Comparison of ENCODE assay signal across 10 cellular contexts in genomic region chr2:72827999-72828646, GRCh38. TPM values are rescaled to one million over a fixed set of nuclear protein-coding genes. Genes with fewer than 3 reads are reported as not detected.
DNase-seq lines count a peak whose midpoint lies in the region; ATAC-seq, FAIRE-seq and TF ChIP-seq lines count a peak whose summit lies in the region.
"Had no signal": no experiment of that assay in that cellular context is flagged by ENCODE, and none has a peak within 500 bp of the region (broad histone marks: within the 10 kb centered on the region; RNA-seq: fewer than 3 reads in every experiment).

No MANE protein-coding gene starts in this region.

- H3K9me3 Mint-ChIP-seq in HFFc6: no peaks in the 10 kb centered on the region
- no peaks in the 10 kb centered on the region for H3K9me3 Mint-ChIP-seq in astrocyte (ENCODE audit: unreplicated experiment)
- no peaks in the 10 kb centered on the region for H3K9me3 Mint-ChIP-seq in activated T-helper 2 cell treated with anti-CD3 and anti-CD28 coated beads, Interferon-gamma antibody, Interleukin-2, Interleukin-4, amounts not matched to agents 10 μg/mL and 5 μg/mL and 100 μg/mL, durations not matched to agents 14 hours and 24 hours and 36 hours
- no peaks in the 10 kb centered on the region for H3K9me3 Mint-ChIP-seq in activated T-helper 17 cell treated with anti-CD3 and anti-CD28 coated beads, Interleukin-2, amount 50 U/mL, for 72 hours

- H3K4me2 ChIP-seq in astrocyte (ENCODE audit: low read length): peak overlapping the region; percentile 68
- H3K4me2 ChIP-seq: BLaER1 treated with 17β-estradiol and CSF1 and Interleukin-3, amounts not matched to agents 10 nM and 100 nM had no signal

- H4K20me1 ChIP-seq in astrocyte (ENCODE audit: insufficient read depth, low read length): peaks cover 13% of the 10 kb centered on the region
- H4K20me1 ChIP-seq: BLaER1 treated with 17β-estradiol and CSF1 and Interleukin-3, amounts not matched to agents 10 nM and 100 nM had no signal

- no peaks in the 10 kb centered on the region for H3K9me3 ChIP-seq in astrocyte (ENCODE audit: insufficient read depth, low read depth, low read length)

- FAIRE-seq in astrocyte (lab: Jason Lieb, UNC) (no peak), GM19239 (lab: Jason Lieb, UNC) (no peak)

- intact Hi-C loops in activated T-helper 2 cell treated with anti-CD3 and anti-CD28 coated beads, Interferon-gamma antibody, Interleukin-2, Interleukin-4, amounts not matched to agents 10 μg/mL and 5 μg/mL and 100 μg/mL, durations not matched to agents 14 hours and 24 hours and 36 hours (cut with micrococcal nuclease): no loop called here

- TF ChIP-seq CTCF in HFFc6 (IDR thresholded peaks at IDR 0.05) (no peak), astrocyte (IDR thresholded peaks at IDR 0.05; ENCODE audit: insufficient read depth, low read depth, low read length) (no peak)

- H2AFZ ChIP-seq in ACC112 (ENCODE audit: low read length, unreplicated experiment): no peak overlapping the region
- H2AFZ ChIP-seq in astrocyte (ENCODE audit: low read depth, low read length): no peak overlapping the region

- H3K4me3 Mint-ChIP-seq in HFFc6 (peak overlapping the region; percentile 43), astrocyte (ENCODE audit: unreplicated experiment) (no peak overlapping the region)
- H3K4me3 Mint-ChIP-seq in activated T-helper 2 cell treated with anti-CD3 and anti-CD28 coated beads, Interferon-gamma antibody, Interleukin-2, Interleukin-4, amounts not matched to agents 10 μg/mL and 5 μg/mL and 100 μg/mL, durations not matched to agents 14 hours and 24 hours and 36 hours (ENCODE audit: low read depth): no peak overlapping the region
- no peak overlapping the region for H3K4me3 Mint-ChIP-seq in activated T-helper 17 cell treated with anti-CD3 and anti-CD28 coated beads, Interleukin-2, amount 50 U/mL, for 72 hours

- H3K27me3 Mint-ChIP-seq in HFFc6 (ENCODE audit: insufficient read depth) (peaks cover 4% of the 10 kb centered on the region), astrocyte (ENCODE audit: low read depth, unreplicated experiment) (no peaks in the 10 kb centered on the region)
- H3K27me3 Mint-ChIP-seq in activated T-helper 2 cell treated with anti-CD3 and anti-CD28 coated beads, Interferon-gamma antibody, Interleukin-2, Interleukin-4, amounts not matched to agents 10 μg/mL and 5 μg/mL and 100 μg/mL, durations not matched to agents 14 hours and 24 hours and 36 hours (ENCODE audit: low read depth): peaks cover 8% of the 10 kb centered on the region
- no peaks in the 10 kb centered on the region for H3K27me3 Mint-ChIP-seq in activated T-helper 17 cell treated with anti-CD3 and anti-CD28 coated beads, Interleukin-2, amount 50 U/mL, for 72 hours

- H3K4me1 ChIP-seq in ACC112 (ENCODE audit: control insufficient read depth, insufficient read depth, low read length, unreplicated experiment) (peaks cover 25% of the 10 kb centered on the region), astrocyte (ENCODE audit: insufficient read depth, low read length) (peaks cover 19% of the 10 kb centered on the region)

- H3K9ac ChIP-seq in astrocyte (ENCODE audit: low read length): no peak overlapping the region
- H3K9ac ChIP-seq: BLaER1 treated with 17β-estradiol and CSF1 and Interleukin-3, amounts not matched to agents 10 nM and 100 nM had no signal

- H3K27ac ChIP-seq in ACC112 (ENCODE audit: low read depth, low read length) (peak overlapping the region; percentile 28; the same call in 1 of the 2 replicates), astrocyte (ENCODE audit: low read depth, low read length) (peak overlapping the region; percentile 42)
- H3K27ac ChIP-seq: BLaER1 treated with 17β-estradiol and CSF1 and Interleukin-3, amounts not matched to agents 10 nM and 100 nM had no signal

- H3K36me3 Mint-ChIP-seq in HFFc6 (ENCODE audit: low read depth) (no peaks in the 10 kb centered on the region), astrocyte (ENCODE audit: low read depth, unreplicated experiment) (no peaks in the 10 kb centered on the region)
- H3K36me3 Mint-ChIP-seq in activated T-helper 2 cell treated with anti-CD3 and anti-CD28 coated beads, Interferon-gamma antibody, Interleukin-2, Interleukin-4, amounts not matched to agents 10 μg/mL and 5 μg/mL and 100 μg/mL, durations not matched to agents 14 hours and 24 hours and 36 hours (ENCODE audit: low read depth): no peaks in the 10 kb centered on the region
- H3K36me3 Mint-ChIP-seq in activated T-helper 17 cell treated with anti-CD3 and anti-CD28 coated beads, Interleukin-2, amount 50 U/mL, for 72 hours (ENCODE audit: low read depth): no peaks in the 10 kb centered on the region

- peak overlapping the region; percentile 73 for H3K27ac Mint-ChIP-seq in HFFc6
- peak overlapping the region; percentile 58 for H3K27ac Mint-ChIP-seq in astrocyte (ENCODE audit: unreplicated experiment)
- no peak overlapping the region for H3K27ac Mint-ChIP-seq in activated T-helper 2 cell treated with anti-CD3 and anti-CD28 coated beads, Interferon-gamma antibody, Interleukin-2, Interleukin-4, amounts not matched to agents 10 μg/mL and 5 μg/mL and 100 μg/mL, durations not matched to agents 14 hours and 24 hours and 36 hours
- H3K27ac Mint-ChIP-seq in activated T-helper 17 cell treated with anti-CD3 and anti-CD28 coated beads, Interleukin-2, amount 50 U/mL, for 72 hours: no peak overlapping the region

- H3K36me3 ChIP-seq in ACC112 (ENCODE audit: insufficient read depth, low read length) (no peaks in the 10 kb centered on the region), astrocyte (ENCODE audit: insufficient read depth, low read length) (no peaks in the 10 kb centered on the region)
- H3K36me3 ChIP-seq: BLaER1 treated with 17β-estradiol and CSF1 and Interleukin-3, amounts not matched to agents 10 nM and 100 nM had no signal

- H3K79me2 ChIP-seq in ACC112 (ENCODE audit: control insufficient read depth, insufficient read depth, low read length, unreplicated experiment) (peaks cover 9% of the 10 kb centered on the region), astrocyte (ENCODE audit: insufficient read depth, low read length) (peaks cover 12% of the 10 kb centered on the region)

- ATAC-seq in activated T-helper 17 cell treated with anti-CD3 and anti-CD28 coated beads, Interleukin-2, amount 50 U/mL, for 72 hours (replicated peaks): no peak

- peak; percentile 65 for DNase-seq in HFFc6
- peak; percentile 88 for DNase-seq in astrocyte (ENCODE audit: low read depth)
- peak; percentile 90 for DNase-seq in iris pigment epithelial cell (ENCODE audit: low read depth)
- DNase-seq in activated T-helper 2 cell treated with anti-CD3 and anti-CD28 coated beads, Interferon-gamma antibody, Interleukin-2, Interleukin-4, amounts not matched to agents 10 μg/mL and 5 μg/mL and 100 μg/mL, durations not matched to agents 14 hours and 24 hours and 36 hours (ENCODE audit: low spot score): no peak
- no peak for DNase-seq in GM19239 (ENCODE audit: insufficient read length, low spot score)
- no peak for DNase-seq in cerebellar cortex (ENCODE audit: low spot score)
- DNase-seq: activated naive CD4-positive, alpha-beta T cell treated with anti-CD3 and anti-CD28 coated beads, Interleukin-2, amount 50 U/mL, for 16 hours had no signal

- H3K27me3 ChIP-seq in ACC112 (ENCODE audit: insufficient read depth, low read length) (no peaks in the 10 kb centered on the region), astrocyte (ENCODE audit: insufficient read depth, low read length) (peaks cover 5% of the 10 kb centered on the region)
- H3K27me3 ChIP-seq: BLaER1 treated with 17β-estradiol and CSF1 and Interleukin-3, amounts not matched to agents 10 nM and 100 nM had no signal

- H3K4me3 ChIP-seq in ACC112 (ENCODE audit: low read depth, low read length) (no peak overlapping the region), astrocyte (ENCODE audit: insufficient read depth, low read depth, low read length) (no peak overlapping the region)
- H3K4me3 ChIP-seq: BLaER1 treated with 17β-estradiol and CSF1 and Interleukin-3, amounts not matched to agents 10 nM and 100 nM had no signal

- H3K4me1 Mint-ChIP-seq in HFFc6 (ENCODE audit: low read depth) (peaks cover 52% of the 10 kb centered on the region), astrocyte (ENCODE audit: low read depth, unreplicated experiment) (peaks cover 17% of the 10 kb centered on the region)
- H3K4me1 Mint-ChIP-seq in activated T-helper 2 cell treated with anti-CD3 and anti-CD28 coated beads, Interferon-gamma antibody, Interleukin-2, Interleukin-4, amounts not matched to agents 10 μg/mL and 5 μg/mL and 100 μg/mL, durations not matched to agents 14 hours and 24 hours and 36 hours (ENCODE audit: low read depth): peaks cover 45% of the 10 kb centered on the region
- peaks cover 21% of the 10 kb centered on the region for H3K4me1 Mint-ChIP-seq in activated T-helper 17 cell treated with anti-CD3 and anti-CD28 coated beads, Interleukin-2, amount 50 U/mL, for 72 hours

RNA-seq across cellular contexts. Expression of gene EXOC6B, which starts 2.3 kb away (rescaled TPM):
- 10 to 100 TPM; 24.8 to 33.0 (median 27.4) TPM for total RNA-seq in HFFc6 (2021; fragmentation: NEBNext Ultra II Directional; extraction: Animal tissue kit (Norgen Biotek cat#: 25700))
- 26.2 and 31.8 TPM in 2 replicates for total RNA-seq in astrocyte
- total RNA-seq in activated T-helper 2 cell treated with anti-CD3 and anti-CD28 coated beads, Interferon-gamma antibody, Interleukin-2, Interleukin-4, amounts not matched to agents 10 μg/mL and 5 μg/mL and 100 μg/mL, durations not matched to agents 14 hours and 24 hours and 36 hours: 9.3 and 9.4 TPM in 2 replicates
- 10 to 100 TPM; 12.1 to 12.8 TPM for total RNA-seq in activated T-helper 17 cell treated with anti-CD3 and anti-CD28 coated beads, Interleukin-2, amount 50 U/mL, for 72 hours

RNA-seq across cellular contexts. Expression of gene SPR, which starts 59.1 kb away (rescaled TPM):
- 10 to 100 TPM; 17.0 to 21.6 (median 19.0) TPM for total RNA-seq in HFFc6 (2021; fragmentation: NEBNext Ultra II Directional; extraction: Animal tissue kit (Norgen Biotek cat#: 25700))
- total RNA-seq in astrocyte: 23.6 TPM in 2 replicates
- 9.5 and 9.9 TPM in 2 replicates for total RNA-seq in activated T-helper 2 cell treated with anti-CD3 and anti-CD28 coated beads, Interferon-gamma antibody, Interleukin-2, Interleukin-4, amounts not matched to agents 10 μg/mL and 5 μg/mL and 100 μg/mL, durations not matched to agents 14 hours and 24 hours and 36 hours
- 10 to 100 TPM in 1 of 2 donors, 1 to 10 TPM in 1; 5.2 to 12.9 TPM for total RNA-seq in activated T-helper 17 cell treated with anti-CD3 and anti-CD28 coated beads, Interleukin-2, amount 50 U/mL, for 72 hours

Comparison
In these comparisons a context has a peak if more than half of its experiments do, and no peak if none do; other contexts are left out.
1. DNase-seq: peak in HFFc6 (single experiment), astrocyte (single experiment) and iris pigment epithelial cell (single experiment); none in activated T-helper 2 cell treated with anti-CD3 and anti-CD28 coated beads, Interferon-gamma antibody, Interleukin-2, Interleukin-4, amounts not matched to agents 10 μg/mL and 5 μg/mL and 100 μg/mL, durations not matched to agents 14 hours and 24 hours and 36 hours (single experiment), GM19239 (single experiment) and cerebellar cortex (single experiment).
2. H3K27ac Mint-ChIP-seq: peak in HFFc6 (single experiment) and astrocyte (single experiment); none in activated T-helper 2 cell treated with anti-CD3 and anti-CD28 coated beads, Interferon-gamma antibody, Interleukin-2, Interleukin-4, amounts not matched to agents 10 μg/mL and 5 μg/mL and 100 μg/mL, durations not matched to agents 14 hours and 24 hours and 36 hours (single experiment) and activated T-helper 17 cell treated with anti-CD3 and anti-CD28 coated beads, Interleukin-2, amount 50 U/mL, for 72 hours (single experiment).